ENCODE assay signal across 1 cellular context in the genomic region with DNA sequence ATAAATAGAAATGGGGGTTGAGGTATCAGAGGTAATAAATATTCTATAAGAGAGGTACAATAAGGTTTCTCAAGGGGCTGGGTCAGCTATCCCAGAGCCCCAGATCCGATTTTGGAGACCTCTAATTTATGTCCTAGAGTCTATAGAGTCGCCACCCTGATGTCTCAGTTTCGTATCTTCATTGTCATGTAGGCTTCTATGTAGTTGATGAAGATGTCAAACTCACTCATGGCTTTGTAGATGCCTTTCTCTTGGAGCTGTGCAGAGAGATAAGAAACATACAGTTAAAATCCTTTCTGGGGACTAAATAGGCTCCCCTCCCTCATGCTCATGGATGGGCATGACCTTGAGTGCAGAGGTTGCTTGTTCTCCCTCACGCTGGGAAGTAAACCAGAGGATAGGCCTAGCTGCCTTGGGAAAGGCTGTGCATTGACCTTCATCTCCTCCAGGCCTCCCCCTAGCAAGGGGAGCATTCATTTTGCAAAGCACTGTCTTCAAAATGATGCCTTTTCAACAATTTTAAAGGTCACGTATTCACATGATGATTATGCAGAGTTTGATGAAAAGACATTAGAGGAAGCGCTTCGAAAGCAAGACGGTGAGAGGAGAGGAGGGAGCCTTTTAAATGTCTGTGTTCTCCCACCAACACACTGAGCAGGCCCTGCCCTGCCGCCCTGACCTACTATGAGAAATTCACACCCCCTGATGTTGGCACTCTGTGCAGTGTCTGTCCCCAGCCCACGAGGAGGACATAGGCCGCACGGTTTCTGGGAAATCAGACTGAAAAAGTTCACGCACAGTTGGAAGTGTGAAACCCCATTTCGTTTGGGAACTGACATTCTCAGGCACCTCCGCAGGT.
TF ChIP-seq lines count a peak whose summit lies in the region.

No MANE protein-coding gene starts in this region.

TF ChIP-seq in GM12878, 131 proteins besides CTCF, POLR2A, EP300 and RAD21 (continues in another document):
- TF ChIP-seq CEBPB (IDR thresholded peaks at IDR 0.05; ENCODE audit: borderline replicate concordance in 1 of 2, low read depth in 2 of 2, low read length in 2 of 2) = no peak
- no peak for TF ChIP-seq GATAD2B (conservative IDR thresholded peaks at IDR 0.05; ENCODE audit: low read depth)
- no peak for TF ChIP-seq MAX (IDR thresholded peaks at IDR 0.05; ENCODE audit: low read depth, low read length)
- 0 out of 2 replicates have a peak, but pooled peaks have one; percentile 32 for TF ChIP-seq LARP7 (IDR thresholded peaks at IDR 0.05)
- TF ChIP-seq TCF7 (IDR thresholded peaks at IDR 0.05; ENCODE audit: borderline replicate concordance) = no peak
- 0 out of 2 replicates have a peak, but pooled peaks have one; percentile 26 for TF ChIP-seq SMARCA5 (IDR thresholded peaks at IDR 0.05)
- no peak for TF ChIP-seq EZH2 (IDR thresholded peaks at IDR 0.05; ENCODE audit: borderline replicate concordance, control insufficient read depth, low read depth, low read length)
- no peak for TF ChIP-seq SIX5 (IDR thresholded peaks at IDR 0.05; ENCODE audit: low read depth, low read length, severe bottlenecking)
- no peak for TF ChIP-seq YY1 (IDR thresholded peaks at IDR 0.05; ENCODE audit: low read depth, low read length)
- TF ChIP-seq BACH1 (IDR thresholded peaks at IDR 0.05; ENCODE audit: borderline replicate concordance) = no peak
- no peak for TF ChIP-seq JUNB (IDR thresholded peaks at IDR 0.05)
- TF ChIP-seq, protein P1, sequence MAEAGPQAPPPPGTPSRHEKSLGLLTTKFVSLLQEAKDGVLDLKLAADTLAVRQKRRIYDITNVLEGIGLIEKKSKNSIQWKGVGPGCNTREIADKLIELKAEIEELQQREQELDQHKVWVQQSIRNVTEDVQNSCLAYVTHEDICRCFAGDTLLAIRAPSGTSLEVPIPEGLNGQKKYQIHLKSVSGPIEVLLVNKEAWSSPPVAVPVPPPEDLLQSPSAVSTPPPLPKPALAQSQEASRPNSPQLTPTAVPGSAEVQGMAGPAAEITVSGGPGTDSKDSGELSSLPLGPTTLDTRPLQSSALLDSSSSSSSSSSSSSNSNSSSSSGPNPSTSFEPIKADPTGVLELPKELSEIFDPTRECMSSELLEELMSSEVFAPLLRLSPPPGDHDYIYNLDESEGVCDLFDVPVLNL (IDR thresholded peaks at IDR 0.05; ENCODE audit: low read depth, low read length) = no peak
- TF ChIP-seq ZNF687 (IDR thresholded peaks at IDR 0.05) = no peak
- no peak for TF ChIP-seq FOXM1 (IDR thresholded peaks at IDR 0.05; ENCODE audit: low read depth, low read length)
- TF ChIP-seq CBFB (IDR thresholded peaks at IDR 0.05; ENCODE audit: low read depth) = no peak
- TF ChIP-seq BCL11A (IDR thresholded peaks at IDR 0.05; ENCODE audit: low read depth, low read length) = no peak
- no peak for TF ChIP-seq NFYA (IDR thresholded peaks at IDR 0.05; ENCODE audit: borderline replicate concordance, low read depth, low read length)
- no peak for TF ChIP-seq GABPA (IDR thresholded peaks at IDR 0.05; ENCODE audit: low read depth)
- TF ChIP-seq FOS (IDR thresholded peaks at IDR 0.05; ENCODE audit: borderline replicate concordance, extremely low read depth, insufficient read length) = no peak
- TF ChIP-seq MLLT1 (IDR thresholded peaks at IDR 0.05) = no peak
- TF ChIP-seq ASH2L (IDR thresholded peaks at IDR 0.05; ENCODE audit: borderline replicate concordance, low read depth) = no peak
- TF ChIP-seq NFIC (IDR thresholded peaks at IDR 0.05; ENCODE audit: low read depth, low read length) = no peak
- no peak for TF ChIP-seq RELA (IDR thresholded peaks at IDR 0.05; ENCODE audit: borderline replicate concordance, partially characterized antibody)
- TF ChIP-seq ZNF217 (IDR thresholded peaks at IDR 0.05) = no peak
- no peak for TF ChIP-seq NR2F1 (conservative IDR thresholded peaks at IDR 0.05)
- TF ChIP-seq MXI1 (IDR thresholded peaks at IDR 0.05; ENCODE audit: low read depth, low read length) = 0 out of 2 replicates have a peak, but pooled peaks have one; percentile 9
- TF ChIP-seq PML (IDR thresholded peaks at IDR 0.05; ENCODE audit: low read length) = no peak
- TF ChIP-seq STAT3 (IDR thresholded peaks at IDR 0.05; ENCODE audit: low read depth, low read length) = no peak
- TF ChIP-seq, protein P2, sequence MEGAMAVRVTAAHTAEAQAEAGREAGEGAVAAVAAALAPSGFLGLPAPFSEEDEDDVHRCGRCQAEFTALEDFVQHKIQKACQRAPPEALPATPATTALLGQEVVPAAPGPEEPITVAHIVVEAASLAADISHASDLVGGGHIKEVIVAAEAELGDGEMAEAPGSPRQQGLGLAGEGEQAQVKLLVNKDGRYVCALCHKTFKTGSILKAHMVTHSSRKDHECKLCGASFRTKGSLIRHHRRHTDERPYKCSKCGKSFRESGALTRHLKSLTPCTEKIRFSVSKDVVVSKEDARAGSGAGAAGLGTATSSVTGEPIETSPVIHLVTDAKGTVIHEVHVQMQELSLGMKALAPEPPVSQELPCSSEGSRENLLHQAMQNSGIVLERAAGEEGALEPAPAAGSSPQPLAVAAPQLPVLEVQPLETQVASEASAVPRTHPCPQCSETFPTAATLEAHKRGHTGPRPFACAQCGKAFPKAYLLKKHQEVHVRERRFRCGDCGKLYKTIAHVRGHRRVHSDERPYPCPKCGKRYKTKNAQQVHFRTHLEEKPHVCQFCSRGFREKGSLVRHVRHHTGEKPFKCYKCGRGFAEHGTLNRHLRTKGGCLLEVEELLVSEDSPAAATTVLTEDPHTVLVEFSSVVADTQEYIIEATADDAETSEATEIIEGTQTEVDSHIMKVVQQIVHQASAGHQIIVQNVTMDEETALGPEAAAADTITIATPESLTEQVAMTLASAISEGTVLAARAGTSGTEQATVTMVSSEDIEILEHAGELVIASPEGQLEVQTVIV (IDR thresholded peaks at IDR 0.05; ENCODE audit: borderline replicate concordance, partially characterized antibody) = no peak
- TF ChIP-seq RAD51 (IDR thresholded peaks at IDR 0.05) = no peak
- no peak for TF ChIP-seq SUZ12 (IDR thresholded peaks at IDR 0.05; ENCODE audit: unreplicated experiment)
- no peak for TF ChIP-seq PAX5 (IDR thresholded peaks at IDR 0.05; ENCODE audit: borderline replicate concordance, low read depth, low read length)
- no peak for TF ChIP-seq IRF4 (IDR thresholded peaks at IDR 0.05; ENCODE audit: low read depth, low read length)
- TF ChIP-seq HCFC1 (IDR thresholded peaks at IDR 0.05; ENCODE audit: low read length) = 0 out of 2 replicates have a peak, but pooled peaks have one; percentile 14
- TF ChIP-seq BCLAF1 (IDR thresholded peaks at IDR 0.05) = no peak
- no peak for TF ChIP-seq ATF2 (IDR thresholded peaks at IDR 0.05; ENCODE audit: low read length)
- no peak for TF ChIP-seq HDAC2 (IDR thresholded peaks at IDR 0.05)
- no peak for TF ChIP-seq MEF2A (IDR thresholded peaks at IDR 0.05; ENCODE audit: insufficient read depth, low read depth, low read length)
- TF ChIP-seq SPI1 (IDR thresholded peaks at IDR 0.05; ENCODE audit: borderline replicate concordance, insufficient read depth, low read depth, low read length) = no peak
- no peak for TF ChIP-seq CBX5 (IDR thresholded peaks at IDR 0.05; ENCODE audit: low read depth)
- TF ChIP-seq CHD4 (IDR thresholded peaks at IDR 0.05) = no peak
- no peak for TF ChIP-seq TARDBP (IDR thresholded peaks at IDR 0.05; ENCODE audit: borderline replicate concordance)
